ENCODE assay signal across 1 cellular context in the genomic region with DNA sequence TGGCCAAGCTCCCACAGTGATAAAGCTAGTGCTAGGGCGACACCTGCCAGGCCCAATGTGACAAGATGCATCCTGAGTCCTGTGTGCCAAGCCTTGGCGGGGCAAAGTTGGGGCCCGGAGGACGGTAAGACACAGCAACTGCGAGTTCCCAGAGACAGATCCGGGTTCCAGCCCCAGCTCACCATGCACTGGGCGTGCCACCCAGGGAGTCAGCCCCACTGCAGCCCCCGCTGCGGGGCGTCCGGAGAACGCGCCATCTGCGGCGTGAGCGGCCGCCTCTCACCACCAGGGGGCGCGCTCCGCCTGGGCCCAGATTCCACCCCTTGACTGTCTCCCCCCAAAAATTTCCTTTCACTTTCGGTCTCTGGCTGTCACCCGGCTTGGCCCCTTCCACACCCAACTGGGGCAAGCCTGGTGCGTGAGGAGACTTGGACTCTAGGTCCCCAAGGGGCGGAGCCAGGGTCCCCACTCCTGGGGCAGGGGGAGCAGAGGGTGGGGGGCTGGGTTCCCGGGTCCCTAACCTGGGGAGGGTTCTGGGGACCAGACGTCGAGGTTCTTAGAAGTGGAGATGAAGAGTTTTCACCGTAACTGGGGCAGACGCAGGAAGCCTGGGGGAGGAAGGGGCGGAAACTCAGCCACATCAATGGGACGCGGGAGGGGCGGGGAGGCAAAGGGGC.
TF ChIP-seq lines count a peak whose summit lies in the region.

A gene with protein sequence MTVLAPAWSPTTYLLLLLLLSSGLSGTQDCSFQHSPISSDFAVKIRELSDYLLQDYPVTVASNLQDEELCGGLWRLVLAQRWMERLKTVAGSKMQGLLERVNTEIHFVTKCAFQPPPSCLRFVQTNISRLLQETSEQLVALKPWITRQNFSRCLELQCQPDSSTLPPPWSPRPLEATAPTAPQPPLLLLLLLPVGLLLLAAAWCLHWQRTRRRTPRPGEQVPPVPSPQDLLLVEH (plus strand): TSS at position 348 of the 677 bp plus-strand sequence. CDS start 425 bp downstream, outside the sequence.

TF ChIP-seq in K562, 482 proteins besides CTCF, POLR2A, EP300 and RAD21 (continued from another document and continues in another):
- TF ChIP-seq, protein P1, sequence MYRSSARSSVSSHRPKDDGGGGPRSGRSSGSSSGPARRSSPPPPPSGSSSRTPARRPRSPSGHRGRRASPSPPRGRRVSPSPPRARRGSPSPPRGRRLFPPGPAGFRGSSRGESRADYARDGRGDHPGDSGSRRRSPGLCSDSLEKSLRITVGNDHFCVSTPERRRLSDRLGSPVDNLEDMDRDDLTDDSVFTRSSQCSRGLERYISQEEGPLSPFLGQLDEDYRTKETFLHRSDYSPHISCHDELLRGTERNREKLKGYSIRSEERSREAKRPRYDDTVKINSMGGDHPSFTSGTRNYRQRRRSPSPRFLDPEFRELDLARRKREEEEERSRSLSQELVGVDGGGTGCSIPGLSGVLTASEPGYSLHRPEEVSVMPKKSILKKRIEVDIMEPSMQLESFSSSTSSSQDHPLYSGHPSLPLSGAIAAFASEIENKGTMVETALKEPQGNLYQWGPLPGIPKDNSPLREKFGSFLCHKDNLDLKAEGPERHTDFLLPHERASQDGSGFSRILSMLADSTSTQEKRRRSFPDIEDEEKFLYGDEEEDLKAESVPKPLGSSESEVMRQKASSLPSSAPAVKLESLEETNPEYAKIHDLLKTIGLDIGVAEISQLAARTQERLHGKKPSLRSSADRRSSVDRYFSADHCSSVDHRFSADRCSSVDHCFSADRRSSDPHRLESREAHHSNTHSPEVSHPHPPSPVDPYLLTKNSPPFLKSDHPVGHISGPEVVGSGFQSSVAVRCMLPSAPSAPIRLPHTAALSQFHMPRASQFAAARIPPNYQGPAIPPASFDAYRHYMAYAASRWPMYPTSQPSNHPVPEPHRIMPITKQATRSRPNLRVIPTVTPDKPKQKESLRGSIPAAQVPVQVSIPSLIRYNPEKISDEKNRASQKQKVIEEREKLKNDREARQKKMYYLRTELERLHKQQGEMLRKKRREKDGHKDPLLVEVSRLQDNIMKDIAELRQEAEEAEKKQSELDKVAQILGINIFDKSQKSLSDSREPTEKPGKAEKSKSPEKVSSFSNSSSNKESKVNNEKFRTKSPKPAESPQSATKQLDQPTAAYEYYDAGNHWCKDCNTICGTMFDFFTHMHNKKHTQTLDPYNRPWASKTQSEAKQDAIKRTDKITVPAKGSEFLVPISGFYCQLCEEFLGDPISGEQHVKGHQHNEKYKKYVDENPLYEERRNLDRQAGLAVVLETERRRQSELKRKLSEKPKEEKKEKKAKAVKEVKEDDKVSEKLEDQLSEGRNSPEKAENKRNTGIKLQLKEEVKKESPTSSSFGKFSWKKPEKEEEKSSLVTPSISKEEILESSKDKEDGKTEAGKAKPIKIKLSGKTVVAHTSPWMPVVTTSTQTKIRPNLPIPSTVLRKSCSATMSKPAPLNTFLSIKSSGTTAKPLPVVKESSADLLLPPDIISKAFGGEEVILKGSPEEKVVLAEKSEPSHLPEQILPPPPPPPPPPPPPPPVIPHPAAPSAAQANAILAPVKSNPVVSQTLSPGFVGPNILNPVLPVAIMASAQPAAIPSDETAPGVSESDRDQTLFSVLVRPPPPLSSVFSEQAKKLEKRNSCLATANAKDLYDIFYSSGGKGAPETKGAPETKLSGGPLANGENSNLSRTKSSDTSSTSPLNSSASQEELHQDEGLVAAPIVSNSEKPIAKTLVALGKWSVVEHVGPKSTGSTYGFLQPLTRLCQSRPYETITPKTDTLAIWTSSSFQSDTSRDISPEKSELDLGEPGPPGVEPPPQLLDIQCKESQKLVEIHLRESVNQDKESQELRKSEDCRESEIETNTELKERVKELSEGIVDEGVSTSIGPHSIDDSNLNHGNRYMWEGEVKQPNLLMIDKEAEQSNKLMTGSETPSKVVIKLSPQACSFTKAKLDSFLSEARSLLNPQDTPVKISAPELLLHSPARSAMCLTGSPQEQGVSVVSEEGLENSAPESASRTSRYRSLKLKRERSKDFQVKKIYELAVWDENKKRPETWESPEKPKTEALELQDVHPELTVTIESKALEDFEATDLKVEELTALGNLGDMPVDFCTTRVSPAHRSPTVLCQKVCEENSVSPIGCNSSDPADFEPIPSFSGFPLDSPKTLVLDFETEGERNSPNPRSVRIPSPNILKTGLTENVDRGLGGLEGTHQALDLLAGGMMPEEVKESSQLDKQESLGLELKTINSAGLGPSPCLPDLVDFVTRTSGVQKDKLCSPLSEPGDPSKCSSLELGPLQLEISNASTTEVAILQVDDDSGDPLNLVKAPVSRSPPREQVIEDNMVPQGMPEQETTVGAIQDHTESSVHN (IDR thresholded peaks at IDR 0.05; ENCODE audit: borderline replicate concordance in 1 of 2, low read depth in 1 of 2) = 0 out of 4 replicates have a peak, but pooled peaks of 1 of the 2 experiments have one; percentile 42
- TF ChIP-seq GABPB1 (CRISPR knock-in tag; IDR thresholded peaks at IDR 0.05) (peak; percentile 21; the same call in 1 of the 2 replicates), ZMIZ1 (IDR thresholded peaks at IDR 0.05; ENCODE audit: low read depth in 2 of 2, low read length in 2 of 2) (no peak), HDAC2 (IDR thresholded peaks at IDR 0.05) (0 out of 2 replicates have a peak, but pooled peaks have one; percentile 20), TFAP4 (CRISPR knock-in tag; IDR thresholded peaks at IDR 0.05; ENCODE audit: borderline replicate concordance) (peak; percentile 86), ZFP1 (CRISPR knock-in tag; IDR thresholded peaks at IDR 0.05) (no peak), TEAD2 (tag; IDR thresholded peaks at IDR 0.05) (no peak), TRIM24 (IDR thresholded peaks at IDR 0.05) (no peak), TEAD1 (CRISPR knock-in tag; IDR thresholded peaks at IDR 0.05) (peak in 1 of 2 experiments; percentile 85; a peak in 2 of 4 replicates), NFIC (IDR thresholded peaks at IDR 0.05) (peak; percentile 40), BHLHE40 (IDR thresholded peaks at IDR 0.05; ENCODE audit: low read length) (peak; percentile 37; the same call in 1 of the 2 replicates), FIP1L1 (IDR thresholded peaks at IDR 0.05; ENCODE audit: low read depth, low read length, poor library complexity, severe bottlenecking) (peak; percentile 75), RERE (CRISPR knock-in tag; IDR thresholded peaks at IDR 0.05; ENCODE audit: borderline replicate concordance) (no peak), CBFA2T2 (conservative IDR thresholded peaks at IDR 0.05) (no peak), NFIX (CRISPR knock-in tag; IDR thresholded peaks at IDR 0.05; ENCODE audit: low read depth) (no peak), ZNF431 (CRISPR knock-in tag; IDR thresholded peaks at IDR 0.05) (no peak), ZKSCAN3 (CRISPR knock-in tag; IDR thresholded peaks at IDR 0.05) (no peak), PCBP1 (IDR thresholded peaks at IDR 0.05; ENCODE audit: low read depth, low read length, poor library complexity, severe bottlenecking) (no peak), ZNF395 (CRISPR knock-in tag; IDR thresholded peaks at IDR 0.05) (0 out of 2 replicates have a peak, but pooled peaks have one; percentile 48), ZNF717 (CRISPR knock-in tag; IDR thresholded peaks at IDR 0.05) (no peak), ARNT (IDR thresholded peaks at IDR 0.05) (no peak), CXXC5 (CRISPR knock-in tag; IDR thresholded peaks at IDR 0.05) (peak; percentile 78), XRCC5 (IDR thresholded peaks at IDR 0.05; ENCODE audit: low read depth, low read length) (peak; percentile 87; the same call in 1 of the 2 replicates), CBX1 (IDR thresholded peaks at IDR 0.05; ENCODE audit: low read depth) (no peak), HDAC1 (IDR thresholded peaks at IDR 0.05) (peak in 1 of 2 experiments; percentile 62; a peak in 2 of 4 replicates), IRF2 (CRISPR knock-in tag; IDR thresholded peaks at IDR 0.05) (peak; percentile 95), SAP30 (IDR thresholded peaks at IDR 0.05; ENCODE audit: borderline replicate concordance, insufficient read depth, low read depth, low read length, poor library complexity, severe bottlenecking) (peak; percentile 58), EHMT2 (IDR thresholded peaks at IDR 0.05) (no peak), ZFP36 (IDR thresholded peaks at IDR 0.05; ENCODE audit: low read depth, low read length, partially characterized antibody) (no peak), LCOR (CRISPR knock-in tag; IDR thresholded peaks at IDR 0.05) (peak; percentile 72; the same call in 1 of the 2 replicates), MTA1 (IDR thresholded peaks at IDR 0.05; ENCODE audit: borderline replicate concordance) (no peak), SP2 (IDR thresholded peaks at IDR 0.05; ENCODE audit: extremely low read depth, low read depth, low read length, poor library complexity, severe bottlenecking) (no peak), KLF10 (CRISPR knock-in tag; IDR thresholded peaks at IDR 0.05) (no peak)
